9 cellular contexts compared by ENCODE assay signal in genomic region chr4:166941629-166942028, GRCh38.
DNase-seq lines count a peak whose midpoint lies in the region; ATAC-seq and TF ChIP-seq lines count a peak whose summit lies in the region.
"Had no signal": no experiment of that assay in that cellular context is flagged by ENCODE, and none has a peak within 500 bp of the region (broad histone marks: within the 10 kb centered on the region; RNA-seq: fewer than 3 reads in every experiment).

No MANE protein-coding gene starts in this region.

- no peak overlapping the region for H2AFZ ChIP-seq in GM23338

- no peaks in the 10 kb centered on the region for H4K20me1 ChIP-seq in GM23338 (replicated peaks; ENCODE audit: insufficient read depth)

- ATAC-seq in GM18517 (IDR thresholded peaks at IDR 0.05; ENCODE audit: unreplicated experiment) (peak; percentile 59), GM23338 (no peak)

- H3F3A ChIP-seq in GM23338 (replicated peaks; ENCODE audit: low read depth), result no peaks in the 10 kb centered on the region

- no peaks in the 10 kb centered on the region for H3K4me1 Mint-ChIP-seq in GM23338

- no peak for TF ChIP-seq POLR2A in spleen (IDR thresholded peaks at IDR 0.05)

- H3K36me3 ChIP-seq in GM23338 (ENCODE audit: insufficient read depth) (no peaks in the 10 kb centered on the region), spleen (no peaks in the 10 kb centered on the region)

- H3K9me3 ChIP-seq in spleen, result peaks cover 0 to 4% (median 0%) of the 10 kb centered on the region in 8 donors

- H3K9me3 Mint-ChIP-seq in GM23338, result no peaks in the 10 kb centered on the region

- H3K4me3 Mint-ChIP-seq in GM23338, result no peak overlapping the region

- no peak overlapping the region for H3K4me2 ChIP-seq in GM23338

- 60 to 89% (median 72%) methylated on average over 6 of the region's 6 CpGs for whole genome bisulfite sequencing in spleen, 5 donors

- H3K27me3 Mint-ChIP-seq in GM23338 (ENCODE audit: insufficient read depth, low read depth, poor library complexity), result no peaks in the 10 kb centered on the region

- TF ChIP-seq CTCF in GM23338 (conservative IDR thresholded peaks at IDR 0.05; ENCODE audit: low read depth in 2 of 2) (no peak), epithelial cell of esophagus (IDR thresholded peaks at IDR 0.05; ENCODE audit: insufficient read depth, low read depth, low read length, missing control alignments) (no peak), spleen (IDR thresholded peaks at IDR 0.05 in 8 of 11, conservative IDR thresholded peaks at IDR 0.05 in 3 of 11) (no peak)

- H3K79me2 ChIP-seq in GM23338 (replicated peaks; ENCODE audit: insufficient read depth), result no peaks in the 10 kb centered on the region

- H3K36me3 Mint-ChIP-seq in GM23338 (ENCODE audit: low read depth), result no peaks in the 10 kb centered on the region

- intact Hi-C loops in spleen (cut with DNase I; ENCODE audit: low total_unique reads), result no loop called here

- no peak overlapping the region for H3K4me3 ChIP-seq in GM23338
- no peak overlapping the region for H3K4me3 ChIP-seq in epithelial cell of esophagus (ENCODE audit: low read length)
- no peak overlapping the region for H3K4me3 ChIP-seq in spleen

- no peaks in the 10 kb centered on the region for H3K27me3 ChIP-seq in GM23338 (ENCODE audit: insufficient read depth)
- no peaks in the 10 kb centered on the region for H3K27me3 ChIP-seq in spleen (replicated peaks in 1 of 7)

- no peaks in the 10 kb centered on the region for H3K4me1 ChIP-seq in GM23338 (ENCODE audit: insufficient read depth)
- no peaks in the 10 kb centered on the region for H3K4me1 ChIP-seq in spleen

- peak overlapping the region; percentile 77; the same call in 1 of the 2 replicates for H3K27ac Mint-ChIP-seq in GM23338

- no peak for DNase-seq in GM23338 (ENCODE audit: low spot score)
- peak; percentile 83 for DNase-seq in HT1080 (ENCODE audit: low read depth)
- peak; percentile 93 for DNase-seq in epithelial cell of esophagus (ENCODE audit: low read depth)
- DNase-seq in NCI-H1417 (lab: John Stamatoyannopoulos, UW), result no peak
- DNase-seq in OCI-M1 (lab: John Stamatoyannopoulos, UW), result no peak
- no peak for DNase-seq in spleen
- no peak for DNase-seq in stimulated activated CD4-positive, alpha-beta T cell treated with anti-CD3 and anti-CD28 coated beads, Interleukin-4, amount 100 ng/mL, for 4 hours
- DNase-seq: NCI-H2029 had no signal

- H3K27ac ChIP-seq in GM23338 (ENCODE audit: low read depth) (no peak overlapping the region), spleen (no peak overlapping the region)

- H3K9me2 ChIP-seq in GM23338 (ENCODE audit: insufficient read depth), result no peaks in the 10 kb centered on the region

TF ChIP-seq in GM23338, 12 proteins besides CTCF, POLR2A, EP300 and RAD21:
- TF ChIP-seq STAT1 (IDR thresholded peaks at IDR 0.05; ENCODE audit: unreplicated experiment) (no peak), ZNF462 (CRISPR knock-in tag; IDR thresholded peaks at IDR 0.05) (no peak), REST (IDR thresholded peaks at IDR 0.05; ENCODE audit: unreplicated experiment) (no peak), EZH2 (IDR thresholded peaks at IDR 0.05; ENCODE audit: low read depth, unreplicated experiment) (no peak), ETS1 (IDR thresholded peaks at IDR 0.05) (no peak), JUNB (IDR thresholded peaks at IDR 0.05; ENCODE audit: unreplicated experiment) (no peak), ZNF331 (CRISPR knock-in tag; IDR thresholded peaks at IDR 0.05; ENCODE audit: low read depth) (no peak)
TF ChIP-seq in GM23338: peak in this region for 0.

Comparison
In these comparisons a context has a peak if more than half of its experiments do, and no peak if none do; other contexts are left out.
1. DNase-seq: peak in HT1080 (single experiment) and epithelial cell of esophagus (single experiment); none in GM23338 (single experiment), NCI-H1417 (0 of 3), OCI-M1 (single experiment), spleen (single experiment) and stimulated activated CD4-positive, alpha-beta T cell treated with anti-CD3 and anti-CD28 coated beads, Interleukin-4, amount 100 ng/mL, for 4 hours (0 of 2).